8 cellular contexts compared by ENCODE assay signal in genomic region chr1:1399187-1399869, GRCh38. TPM values are rescaled to one million over a fixed set of nuclear protein-coding genes. Genes with fewer than 3 reads are reported as not detected.
DNase-seq lines count a peak whose midpoint lies in the region; ATAC-seq and TF ChIP-seq lines count a peak whose summit lies in the region.

CCNL2 (minus strand) TSS chr1:1399335; CDS start chr1:1399306, 29 bp downstream.

- peaks cover 31 to 71% (median 48%) of the 10 kb centered on the region in 10 experiments for H3K4me1 ChIP-seq in BLaER1 treated with 17β-estradiol and CSF1 and Interleukin-3, amounts not matched to agents 10 nM and 100 nM

- peak within 1 kb of the TSS; percentile 89 to 99 (median 97) for H3K4me2 ChIP-seq in BLaER1 treated with 17β-estradiol and CSF1 and Interleukin-3, amounts not matched to agents 10 nM and 100 nM

- ATAC-seq in GM19324 (IDR thresholded peaks at IDR 0.05; ENCODE audit: low FRiP score, unreplicated experiment) (peak; percentile 93), HG03469 (IDR thresholded peaks at IDR 0.05; ENCODE audit: unreplicated experiment) (peak; percentile 80)

- H3K4me1 Mint-ChIP-seq in activated CD4-positive, alpha-beta T cell treated with anti-CD3 and anti-CD28 coated beads, Interleukin-2, amount 10 ng/mL, durations not matched to agents 24 days and 14 days: peaks cover 42% of the 10 kb centered on the region

- H3K27me3 ChIP-seq in BLaER1 treated with 17β-estradiol and CSF1 and Interleukin-3, amounts not matched to agents 10 nM and 100 nM: no peaks in the 10 kb centered on the region

- peak within 1 kb of the TSS; percentile 90 for H3K27ac Mint-ChIP-seq in activated CD4-positive, alpha-beta T cell treated with anti-CD3 and anti-CD28 coated beads, Interleukin-2, amount 10 ng/mL, durations not matched to agents 24 days and 14 days

- H3K9ac ChIP-seq in BLaER1 treated with 17β-estradiol and CSF1 and Interleukin-3, amounts not matched to agents 10 nM and 100 nM: peak within 1 kb of the TSS; percentile 94 to 99 (median 97)

- DNase-seq in NCI-H526 (lab: John Stamatoyannopoulos, UW) (peak; percentile 87 to 99), coronary artery (ENCODE audit: low spot score) (peak; percentile 99), left kidney (ENCODE audit: low read depth, low spot score) (peak; percentile 99)
- peak; percentile 100 for DNase-seq in activated CD4-positive, alpha-beta T cell treated with anti-CD3 and anti-CD28 coated beads, Interleukin-2, amount 10 ng/mL, durations not matched to agents 24 days and 14 days
- DNase-seq in stimulated activated CD4-positive, alpha-beta T cell treated with anti-CD3 and anti-CD28 coated beads, Interleukin-2, amount 100 ng/mL, for 24 hours: peak; percentile 99 to 100

- peaks cover 13 to 89% (median 59%) of the 10 kb centered on the region in 11 experiments; a peak in 21 of 22 replicates for H4K20me1 ChIP-seq in BLaER1 treated with 17β-estradiol and CSF1 and Interleukin-3, amounts not matched to agents 10 nM and 100 nM

- H3K36me3 Mint-ChIP-seq in activated CD4-positive, alpha-beta T cell treated with anti-CD3 and anti-CD28 coated beads, Interleukin-2, amount 10 ng/mL, durations not matched to agents 24 days and 14 days (ENCODE audit: low read depth): peaks cover 68% of the 10 kb centered on the region

- H3K4me3 Mint-ChIP-seq in activated CD4-positive, alpha-beta T cell treated with anti-CD3 and anti-CD28 coated beads, Interleukin-2, amount 10 ng/mL, durations not matched to agents 24 days and 14 days: peak within 1 kb of the TSS; percentile 92

- intact Hi-C loops in activated CD4-positive, alpha-beta T cell treated with anti-CD3 and anti-CD28 coated beads, Interleukin-2, amount 10 ng/mL, durations not matched to agents 24 days and 14 days (cut with micrococcal nuclease): loop anchor here (1.0 to 5.0 kb wide), 5 partner anchors 8 to 216 kb away; partner anchors contain the start of genes AURKAIP1, DVL1, MIB2 and MRPL20

- H3K4me3 ChIP-seq in BLaER1 treated with 17β-estradiol and CSF1 and Interleukin-3, amounts not matched to agents 10 nM and 100 nM: peak within 1 kb of the TSS; percentile 83 to 100 (median 92)
- peak within 1 kb of the TSS; percentile 100 for H3K4me3 ChIP-seq in coronary artery

- no peaks in the 10 kb centered on the region for H3K27me3 Mint-ChIP-seq in activated CD4-positive, alpha-beta T cell treated with anti-CD3 and anti-CD28 coated beads, Interleukin-2, amount 10 ng/mL, durations not matched to agents 24 days and 14 days

- peaks cover 70 to 83% (median 77%) of the 10 kb centered on the region in 11 experiments for H3K36me3 ChIP-seq in BLaER1 treated with 17β-estradiol and CSF1 and Interleukin-3, amounts not matched to agents 10 nM and 100 nM

- H3K9me3 Mint-ChIP-seq in activated CD4-positive, alpha-beta T cell treated with anti-CD3 and anti-CD28 coated beads, Interleukin-2, amount 10 ng/mL, durations not matched to agents 24 days and 14 days: no peaks in the 10 kb centered on the region

- TF ChIP-seq CTCF in coronary artery (IDR thresholded peaks at IDR 0.05): peak; percentile 43

- H3K27ac ChIP-seq in BLaER1 treated with 17β-estradiol and CSF1 and Interleukin-3, amounts not matched to agents 10 nM and 100 nM: peak within 1 kb of the TSS; percentile 87 to 97 (median 92)
- peak within 1 kb of the TSS; percentile 67 to 92 for H3K27ac ChIP-seq in coronary artery

- H3K9me3 ChIP-seq in BLaER1 treated with 17β-estradiol and CSF1 and Interleukin-3, amounts not matched to agents 10 nM and 100 nM (replicated peaks in 1 of 11): no peaks in the 10 kb centered on the region

RNA-seq across cellular contexts. Expression of gene CCNL2, which starts in this region (rescaled TPM):
- 144 and 146 TPM in 2 replicates for total RNA-seq in activated CD4-positive, alpha-beta T cell treated with anti-CD3 and anti-CD28 coated beads, Interleukin-2, amount 10 ng/mL, durations not matched to agents 24 days and 14 days

Comparison
In these comparisons a context has a peak if more than half of its experiments do, and no peak if none do; other contexts are left out.
1. Peak in every context shown above with its lines: DNase-seq, ATAC-seq, H3K4me3 ChIP-seq and H3K27ac ChIP-seq.